8 cellular contexts compared by ENCODE assay signal in the genomic region with DNA sequence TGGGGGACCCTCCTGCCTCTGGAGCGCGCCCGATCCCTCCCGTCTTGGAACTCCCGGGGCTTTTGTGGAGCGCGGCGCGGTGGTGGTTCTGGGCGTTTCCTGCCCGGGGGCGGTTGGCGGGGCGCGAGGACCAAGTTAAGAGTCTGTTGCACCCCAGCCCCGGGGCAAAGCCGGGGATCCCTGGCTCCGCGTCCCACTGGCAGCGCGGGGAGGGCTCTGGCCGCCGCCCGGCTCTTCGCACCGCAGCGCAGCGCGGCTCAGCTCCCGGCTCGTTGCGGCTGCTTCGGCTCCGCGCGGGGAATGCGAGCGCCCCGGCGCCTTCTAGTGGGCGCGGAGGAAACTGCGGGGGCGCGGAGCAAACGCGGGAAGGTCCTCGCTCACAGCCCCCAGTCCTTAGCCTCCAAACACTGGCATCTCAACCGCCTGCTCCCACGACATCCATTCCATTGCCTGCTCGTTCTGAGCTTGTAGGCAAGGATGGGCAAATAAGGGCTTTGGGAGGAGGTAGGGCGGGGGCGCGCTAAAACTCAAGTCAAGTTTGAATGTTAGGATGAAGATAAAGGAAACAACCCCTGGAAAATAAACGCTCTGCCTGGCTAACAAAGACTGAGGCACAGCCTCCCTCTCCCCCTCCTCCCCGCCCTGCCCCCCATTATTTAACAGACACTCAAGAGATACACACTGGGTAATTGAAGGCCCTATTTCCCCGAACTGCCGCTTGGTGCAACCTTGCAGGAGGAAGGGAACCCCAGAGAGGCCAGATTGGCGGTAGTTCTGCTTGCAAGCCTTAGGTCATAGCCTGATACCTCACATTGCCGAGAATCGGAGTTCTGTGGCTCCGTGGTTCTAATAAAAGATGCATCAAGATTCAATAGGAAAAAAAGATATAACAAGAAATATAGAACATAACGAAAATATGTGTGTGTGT. TPM values are rescaled to one million over a fixed set of nuclear protein-coding genes. Genes with fewer than 3 reads are reported as not detected.
A peak's percentile ranks its signal among the peaks of the same experiment; 100 is the strongest.
DNase-seq lines count a peak whose midpoint lies in the region; ATAC-seq and TF ChIP-seq lines count a peak whose summit lies in the region.

A gene (minus strand): TSS at position 304 of the 928 bp plus-strand sequence. CDS start 1,069 bp downstream, outside the sequence.

- H3K27ac ChIP-seq in Panc1 (ENCODE audit: low read length) (peak within 1 kb of the TSS; percentile 79), neural progenitor cell (no peak within 1 kb of the TSS), tibial artery (peak within 1 kb of the TSS; percentile 31 to 34)

- H3K9me3 Mint-ChIP-seq in IgD-negative memory B cell, result no peaks in the 10 kb centered on the region
- no peaks in the 10 kb centered on the region for H3K9me3 Mint-ChIP-seq in neural progenitor cell

- H3K4me3 Mint-ChIP-seq in IgD-negative memory B cell, result peak within 1 kb of the TSS; percentile 60 to 93 (median 77)
- H3K4me3 Mint-ChIP-seq in neural progenitor cell, result peak within 1 kb of the TSS; percentile 86

- DNase-seq in D341Med (ENCODE audit: low spot score) (peak; percentile 95), Panc1 (ENCODE audit: low read depth, low spot score) (no peak), foreskin fibroblast (peak in 1 of 2 donors; percentile 77), neural progenitor cell (ENCODE audit: low spot score) (peak; percentile 89), tibial artery (no peak)
- DNase-seq in activated T-helper 9 cell treated with anti-CD3 and anti-CD28 coated beads, Interleukin-2, amount 50 U/mL, for 16 hours (ENCODE audit: low read depth), result peak; percentile 53

- H3K4me1 Mint-ChIP-seq in IgD-negative memory B cell, result peaks cover 4 to 11% (median 7%) of the 10 kb centered on the region in 3 donors
- peaks cover 11% of the 10 kb centered on the region for H3K4me1 Mint-ChIP-seq in neural progenitor cell

- H3K27me3 ChIP-seq in Panc1 (ENCODE audit: control insufficient read depth, insufficient read depth, low read length) (no peaks in the 10 kb centered on the region), neural progenitor cell (peaks cover 85% of the 10 kb centered on the region), tibial artery (peaks cover 0 to 18% of the 10 kb centered on the region in 2 donors)

- H3K79me2 ChIP-seq in neural progenitor cell (ENCODE audit: low read depth), result no peaks in the 10 kb centered on the region

- peaks cover 11% of the 10 kb centered on the region for H3F3A ChIP-seq in neural progenitor cell (ENCODE audit: low read depth)

- intact Hi-C loops in Panc1 (cut with micrococcal nuclease; ENCODE audit: unreplicated experiment) (no loop called here), tibial artery (cut with DNase I; ENCODE audit: low total_unique reads) (loop anchor here (5.0 kb wide), 1 partner anchor 59 kb away; a partner anchor contains a TSS)

- ATAC-seq in GM21360 (IDR thresholded peaks at IDR 0.05; ENCODE audit: unreplicated experiment) (peak; percentile 80), Panc1 (peak; percentile 93)

- H4K20me1 ChIP-seq in neural progenitor cell (ENCODE audit: low read depth), result peaks cover 25% of the 10 kb centered on the region

- H3K4me1 ChIP-seq in Panc1 (ENCODE audit: control insufficient read depth, insufficient read depth, low read length) (peaks cover 8% of the 10 kb centered on the region), neural progenitor cell (peaks cover 10% of the 10 kb centered on the region), tibial artery (peaks cover 0 to 22% (median 17%) of the 10 kb centered on the region in 4 donors)

- peaks cover 1% of the 10 kb centered on the region for H3K36me3 Mint-ChIP-seq in IgD-negative memory B cell
- H3K36me3 Mint-ChIP-seq in neural progenitor cell, result peaks cover 2% of the 10 kb centered on the region

- H3K36me3 ChIP-seq in Panc1 (ENCODE audit: control insufficient read depth, insufficient read depth, low read length) (no peaks in the 10 kb centered on the region; the same call in 1 of the 2 replicates), neural progenitor cell (no peaks in the 10 kb centered on the region), tibial artery (no peaks in the 10 kb centered on the region)

- CTCF ChIA-PET in Panc1 (lab: Charles Lee), result interaction anchor here (0.6 to 1.4 kb wide), 3 partner anchors 30 to 93 kb away, joined by 3 to 9 read pairs (median 3); no protein-coding TSS in a partner anchor

- peak within 1 kb of the TSS; percentile 98 for H3K4me2 ChIP-seq in neural progenitor cell

- peaks cover 40% of the 10 kb centered on the region for H3K27me3 Mint-ChIP-seq in IgD-negative memory B cell
- peaks cover 27% of the 10 kb centered on the region for H3K27me3 Mint-ChIP-seq in neural progenitor cell (ENCODE audit: insufficient read depth, low read depth)

- no peaks in the 10 kb centered on the region for H3K9me3 ChIP-seq in Panc1 (ENCODE audit: control insufficient read depth, insufficient read depth, low read depth, low read length)
- no peaks in the 10 kb centered on the region for H3K9me3 ChIP-seq in neural progenitor cell (ENCODE audit: low read depth)
- no peaks in the 10 kb centered on the region for H3K9me3 ChIP-seq in tibial artery

- POLR2A ChIA-PET in Panc1 (lab: Charles Lee), result no interaction called here

- H2AFZ ChIP-seq in neural progenitor cell (replicated peaks), result peak within 1 kb of the TSS; percentile 90

- H3K4me3 ChIP-seq in Panc1 (ENCODE audit: low read depth in 2 of 2, low read length in 2 of 2), result peak within 1 kb of the TSS; percentile 67 to 71
- H3K4me3 ChIP-seq in foreskin fibroblast (ENCODE audit: low read depth in 1 of 2, low read length in 2 of 2), result peak within 1 kb of the TSS; percentile 42 to 47
- peak within 1 kb of the TSS; percentile 64 for H3K4me3 ChIP-seq in neural progenitor cell
- peak within 1 kb of the TSS; percentile 52 to 73 for H3K4me3 ChIP-seq in tibial artery

- no peak within 1 kb of the TSS for H3K9ac ChIP-seq in neural progenitor cell

- TF ChIP-seq CTCF in Panc1 (IDR thresholded peaks at IDR 0.05) (peak; percentile 98), foreskin fibroblast (IDR thresholded peaks at IDR 0.05; ENCODE audit: low read depth, low read length) (peak; percentile 78), neural progenitor cell (IDR thresholded peaks at IDR 0.05) (peak; percentile 77), tibial artery (IDR thresholded peaks at IDR 0.05) (peak; percentile 89 to 92)

- no TSS peak for BruUV-seq in Panc1 (replicated peaks; lab: Mats Ljungman, UMichigan)

- in situ Hi-C loops in Panc1 (cut with HindIII; ENCODE audit: low pct_unique_long_range_greater_than_20kb, low sequenced_read_pairs), result no loop called here

- H3K27ac Mint-ChIP-seq in IgD-negative memory B cell, result peak within 1 kb of the TSS in 1 of 3 donors; percentile 22
- H3K27ac Mint-ChIP-seq in neural progenitor cell, result no peak within 1 kb of the TSS

RNA-seq across cellular contexts. Expression of the gene that starts here (rescaled TPM):
- polyA plus RNA-seq in IgD-negative memory B cell, result not detected
- 48.6 TPM for total RNA-seq in Panc1 (2021; ENCODE audit: unreplicated experiment)
- 44.0 TPM for polyA plus RNA-seq in Panc1 (2012; ENCODE audit: insufficient read length)
- total RNA-seq in neural progenitor cell (ENCODE audit: low replicate concordance), result 0.28 and 1.1 TPM in 2 replicates

Comparison
In these comparisons a context has a peak if more than half of its experiments do, and no peak if none do; other contexts are left out.
1. RNA of the gene that starts here (total RNA-seq): 48.6 TPM in Panc1 (single experiment); 0.28 to 1.1 TPM in neural progenitor cell; every median in the first group is over 10 times any median in the second.
2. DNase-seq: peak in D341Med (single experiment), activated T-helper 9 cell treated with anti-CD3 and anti-CD28 coated beads, Interleukin-2, amount 50 U/mL, for 16 hours (single experiment) and neural progenitor cell (single experiment); none in Panc1 (single experiment) and tibial artery (0 of 2).
3. Peak in every context shown above with its lines, with median percentiles within 50 percentile points of each other: H3K4me3 ChIP-seq and CTCF ChIP-seq.